ENCODE assay signal across 8 cellular contexts in genomic region chr14:98138666-98139065, GRCh38.
A peak's percentile ranks its signal among the peaks of the same experiment; 100 is the strongest.
DNase-seq lines count a peak whose midpoint lies in the region; ATAC-seq and TF ChIP-seq lines count a peak whose summit lies in the region.

No MANE protein-coding gene starts in this region.

- H3K4me1 Mint-ChIP-seq in osteocyte (ENCODE audit: unreplicated experiment) = no peaks in the 10 kb centered on the region

- H3K9me3 Mint-ChIP-seq in osteocyte (ENCODE audit: unreplicated experiment) = peaks cover 7% of the 10 kb centered on the region

- H3K4me1 ChIP-seq in colonic mucosa = no peaks in the 10 kb centered on the region

- H3K4me3 ChIP-seq in HL-60 (replicated peaks; ENCODE audit: insufficient read depth, low read length) (no peak overlapping the region), colonic mucosa (no peak overlapping the region)

- no peaks in the 10 kb centered on the region for H3K27me3 Mint-ChIP-seq in osteocyte (ENCODE audit: unreplicated experiment)

- H3K27me3 ChIP-seq in HL-60 (ENCODE audit: insufficient read depth, poor library complexity, severe bottlenecking) (peaks cover 4% of the 10 kb centered on the region), colonic mucosa (peaks cover 3% of the 10 kb centered on the region)

- H3K36me3 ChIP-seq in colonic mucosa = no peaks in the 10 kb centered on the region

- H3K27ac ChIP-seq in HL-60 (replicated peaks) (no peak overlapping the region), colonic mucosa (no peak overlapping the region)

- H3K36me3 Mint-ChIP-seq in osteocyte (ENCODE audit: unreplicated experiment) = no peaks in the 10 kb centered on the region

- H3K9ac ChIP-seq in colonic mucosa (ENCODE audit: low read depth in 2 of 2, low read length in 2 of 2) = no peak overlapping the region

- no peaks in the 10 kb centered on the region for H3K9me3 ChIP-seq in colonic mucosa

- ATAC-seq in GM18505 (IDR thresholded peaks at IDR 0.05; ENCODE audit: unreplicated experiment) = no peak
- ATAC-seq in GM19351 (IDR thresholded peaks at IDR 0.05; ENCODE audit: unreplicated experiment) = no peak
- ATAC-seq in HG02678 (IDR thresholded peaks at IDR 0.05; ENCODE audit: unreplicated experiment) = no peak

- no peak overlapping the region for H3K4me3 Mint-ChIP-seq in osteocyte (ENCODE audit: unreplicated experiment)

- no peak overlapping the region for H3K27ac Mint-ChIP-seq in osteocyte (ENCODE audit: unreplicated experiment)

- DNase-seq in ACHN (peak; percentile 36), HL-60 (ENCODE audit: low read depth in 1 of 2, low spot score in 1 of 2) (peak; percentile 3 to 15), colonic mucosa (peak; percentile 50), osteocyte (ENCODE audit: extremely low spot score, unreplicated experiment) (no peak)
- DNase-seq in activated CD4-positive, CD25-positive, alpha-beta regulatory T cell treated with anti-CD3 and anti-CD28 coated beads, Interleukin-2, amount 50 U/mL, for 72 hours = peak; percentile 58

- TF ChIP-seq CTCF in HL-60 (IDR thresholded peaks at IDR 0.05; ENCODE audit: insufficient read depth, low read length) = peak; percentile 28
- peak; percentile 50 for TF ChIP-seq CTCF in colonic mucosa (IDR thresholded peaks at IDR 0.05)
- peak; percentile 40 for TF ChIP-seq CTCF in osteocyte (IDR thresholded peaks at IDR 0.05)

- intact Hi-C loops in colonic mucosa (cut with DNase I) = loop anchor here (2.0 kb wide), 1 partner anchor 1128 kb away; no protein-coding TSS in a partner anchor

- in situ Hi-C loops in ACHN (cut with HindIII; ENCODE audit: low pct_ligation_motif_present, low pct_unique_long_range_greater_than_20kb, low sequenced_read_pairs) = no loop called here

- no peak for TF ChIP-seq POLR2A in GM18505 (IDR thresholded peaks at IDR 0.05; ENCODE audit: borderline replicate concordance, extremely low read depth, insufficient read depth, insufficient read length)
